Comparison of ENCODE assay signal across 17 cellular contexts in genomic region chr18:48670751-48671560, GRCh38.
"Had no signal": no experiment of that assay in that cellular context is flagged by ENCODE, and none has a peak within 500 bp of the region (broad histone marks: within the 10 kb centered on the region; RNA-seq: fewer than 3 reads in every experiment).

No MANE protein-coding gene starts in this region.

- H3K36me3 ChIP-seq: cardiac muscle cell, colonic mucosa, prostate gland had no signal

- H3K27ac ChIP-seq: cardiac muscle cell, colonic mucosa, prostate gland, right atrium auricular region, thoracic aorta had no signal

- DNase-seq: activated CD4-positive, alpha-beta T cell treated with anti-CD3 and anti-CD28 coated beads, Interleukin-2, amount 50 U/mL, for 4 hours; amniotic stem cell; colonic mucosa; erythroblast; foreskin melanocyte; glutamatergic neuron; hippocampal formation; islet precursor cell; stimulated activated CD4-positive, alpha-beta T cell treated with anti-CD3 and anti-CD28 coated beads, Interleukin-4, amount 100 ng/mL, for 24 hours had no signal

- H3K4me3 ChIP-seq: cardiac muscle cell, colonic mucosa, prostate gland, right atrium auricular region, smooth muscle cell, thoracic aorta had no signal

- ATAC-seq: left colon; stimulated activated effector memory CD8-positive, alpha-beta T cell treated with anti-CD3 and anti-CD28 coated beads, Interleukin-12 subunit alpha, Interleukin-12 subunit beta, amount 100 ng/mL, for 72 hours had no signal

- H3K4me1 Mint-ChIP-seq: stimulated activated effector memory CD8-positive, alpha-beta T cell treated with anti-CD3 and anti-CD28 coated beads, Interleukin-12 subunit alpha, Interleukin-12 subunit beta, amount 100 ng/mL, for 72 hours had no signal

- H3K9me3 ChIP-seq: colonic mucosa, prostate gland had no signal

- H3K4me1 ChIP-seq: prostate gland had no signal

- H3K27me3 ChIP-seq: cardiac muscle cell, colonic mucosa, right atrium auricular region had no signal

- H3K27ac Mint-ChIP-seq: activated naive CD8-positive, alpha-beta T cell; stimulated activated effector memory CD8-positive, alpha-beta T cell treated with anti-CD3 and anti-CD28 coated beads, Interleukin-12 subunit alpha, Interleukin-12 subunit beta, amount 100 ng/mL, for 72 hours had no signal

- H3K4me3 Mint-ChIP-seq: activated naive CD8-positive, alpha-beta T cell; stimulated activated effector memory CD8-positive, alpha-beta T cell treated with anti-CD3 and anti-CD28 coated beads, Interleukin-12 subunit alpha, Interleukin-12 subunit beta, amount 100 ng/mL, for 72 hours had no signal

- H3K4me2 ChIP-seq: smooth muscle cell had no signal
